10 cellular contexts compared by ENCODE assay signal in genomic region chr1:151494741-151495281, GRCh38. TPM values are rescaled to one million over a fixed set of nuclear protein-coding genes. Genes with fewer than 3 reads are reported as not detected.
DNase-seq lines count a peak whose midpoint lies in the region; ATAC-seq and TF ChIP-seq lines count a peak whose summit lies in the region.
"Had no signal": no experiment of that assay in that cellular context is flagged by ENCODE, and none has a peak within 500 bp of the region (broad histone marks: within the 10 kb centered on the region; RNA-seq: fewer than 3 reads in every experiment).

No MANE protein-coding gene starts in this region.

- ATAC-seq in HG02970 (IDR thresholded peaks at IDR 0.05; ENCODE audit: low FRiP score, unreplicated experiment) = no peak

- H3K9me3 Mint-ChIP-seq in mesothelial cell of epicardium = no peaks in the 10 kb centered on the region
- H3K9me3 Mint-ChIP-seq: naive thymus-derived CD8-positive, alpha-beta T cell had no signal

- H3K4me3 ChIP-seq in choroid plexus epithelial cell (ENCODE audit: low read depth, low read length) = no peak overlapping the region

- H3K4me3 Mint-ChIP-seq in mesothelial cell of epicardium = no peak overlapping the region
- H3K4me3 Mint-ChIP-seq: naive thymus-derived CD8-positive, alpha-beta T cell had no signal

- no peak overlapping the region for H3K27ac Mint-ChIP-seq in mesothelial cell of epicardium
- H3K27ac Mint-ChIP-seq: naive thymus-derived CD8-positive, alpha-beta T cell had no signal

- TF ChIP-seq CTCF in choroid plexus epithelial cell (conservative IDR thresholded peaks at IDR 0.05; ENCODE audit: low read depth, low read length) (no peak), mesothelial cell of epicardium (IDR thresholded peaks at IDR 0.05; ENCODE audit: unreplicated experiment) (no peak)

- peak; percentile 53 for DNase-seq in GM03348 (ENCODE audit: low spot score)
- DNase-seq in LoVo (ENCODE audit: low spot score) = peak; percentile 85
- peak; percentile 69 for DNase-seq in choroid plexus epithelial cell (ENCODE audit: low read depth)
- DNase-seq in pons (ENCODE audit: low spot score) = peak; percentile 60
- DNase-seq in effector CD8-positive, alpha-beta T cell (lab: John Stamatoyannopoulos, UW) = no peak
- DNase-seq in mesothelial cell of epicardium (ENCODE audit: low spot score in 2 of 2, unreplicated experiment in 2 of 2) = no peak
- no peak for DNase-seq in activated CD4-positive, CD25-positive, alpha-beta regulatory T cell treated with anti-CD3 and anti-CD28 coated beads, Interleukin-2, amount 50 U/mL, for 72 hours
- DNase-seq: activated CD8-positive, alpha-beta memory T cell treated with anti-CD3 and anti-CD28 coated beads, Interleukin-2, amount 50 U/mL, for 48 hours; naive thymus-derived CD8-positive, alpha-beta T cell had no signal

- no peaks in the 10 kb centered on the region for H3K36me3 Mint-ChIP-seq in mesothelial cell of epicardium
- H3K36me3 Mint-ChIP-seq: naive thymus-derived CD8-positive, alpha-beta T cell had no signal

- no peaks in the 10 kb centered on the region for H3K27me3 Mint-ChIP-seq in mesothelial cell of epicardium (ENCODE audit: low read depth)
- H3K27me3 Mint-ChIP-seq: naive thymus-derived CD8-positive, alpha-beta T cell had no signal

- peaks cover 12% of the 10 kb centered on the region for H3K4me1 Mint-ChIP-seq in mesothelial cell of epicardium

RNA-seq across cellular contexts. Expression of gene CGN, which starts 16.4 kb away (rescaled TPM):
- 37.5 to 39.1 TPM (median 38.9 TPM) in 3 replicates for total RNA-seq in mesothelial cell of epicardium

RNA-seq across cellular contexts. Expression of gene POGZ, which starts 35.5 kb away (rescaled TPM):
- total RNA-seq in mesothelial cell of epicardium = 169 to 182 TPM (median 179 TPM) in 3 replicates

RNA-seq across cellular contexts. Expression of gene TUFT1, which starts 45.3 kb away (rescaled TPM):
- total RNA-seq in mesothelial cell of epicardium = 14.8 to 17.3 TPM (median 17.3 TPM) in 3 replicates

Comparison
In these comparisons a context has a peak if more than half of its experiments do, and no peak if none do; other contexts are left out.
1. DNase-seq: peak in GM03348 (single experiment), LoVo (single experiment), choroid plexus epithelial cell (single experiment) and pons (single experiment); none in effector CD8-positive, alpha-beta T cell (single experiment), mesothelial cell of epicardium (0 of 2) and activated CD4-positive, CD25-positive, alpha-beta regulatory T cell treated with anti-CD3 and anti-CD28 coated beads, Interleukin-2, amount 50 U/mL, for 72 hours (single experiment).